In the genomic region with DNA sequence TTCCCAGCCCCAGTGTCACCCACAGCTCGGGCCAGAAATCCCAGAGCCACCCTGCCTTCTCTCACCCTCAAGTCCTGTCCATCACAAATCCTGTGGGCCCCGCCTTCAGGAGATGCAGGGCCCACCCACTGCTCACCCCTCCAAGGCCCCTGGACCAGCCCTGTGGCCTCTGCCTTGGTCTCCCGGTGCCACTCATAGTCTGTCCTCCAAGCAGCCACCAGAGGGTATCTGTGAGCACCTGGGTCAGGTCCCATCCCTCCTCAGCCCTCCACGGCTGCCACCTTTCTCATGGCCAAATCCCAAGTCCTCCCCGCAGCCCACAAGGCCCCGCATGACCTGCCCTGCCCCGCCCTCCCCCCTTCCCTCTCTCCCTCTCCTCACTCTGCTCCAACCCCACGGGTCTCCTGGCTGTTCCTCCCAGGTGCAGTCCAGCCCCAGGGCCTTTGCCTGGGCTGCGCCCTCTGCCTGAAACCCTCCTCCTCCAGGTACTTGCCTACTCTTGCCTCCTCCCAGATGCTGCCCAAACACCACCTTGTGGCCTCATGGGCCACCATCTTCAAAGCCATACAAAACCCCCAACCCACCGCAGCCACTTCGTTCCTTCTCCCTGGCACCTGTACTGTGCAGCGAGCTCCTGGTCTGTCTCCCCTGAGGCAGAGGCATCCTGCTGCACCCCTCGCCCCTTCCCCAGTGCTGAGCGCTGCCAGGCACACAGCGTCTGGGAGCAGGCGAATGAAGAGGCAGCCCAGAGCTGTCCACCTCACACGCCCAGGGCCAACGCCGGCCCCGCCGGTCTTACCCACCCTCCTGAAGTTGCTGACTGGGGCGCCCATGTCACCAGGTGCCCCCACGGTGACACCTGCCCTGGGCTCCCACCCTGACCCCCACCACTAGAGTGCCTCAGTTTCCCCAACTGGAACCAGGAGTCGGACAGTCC, we compare ENCODE assay signal across 9 cellular contexts. TPM values are rescaled to one million over a fixed set of nuclear protein-coding genes. Genes with fewer than 3 reads are reported as not detected.
DNase-seq lines count a peak whose midpoint lies in the region; ATAC-seq and TF ChIP-seq lines count a peak whose summit lies in the region.
"Had no signal": no experiment of that assay in that cellular context is flagged by ENCODE, and none has a peak within 500 bp of the region (broad histone marks: within the 10 kb centered on the region; RNA-seq: fewer than 3 reads in every experiment).

No MANE protein-coding gene starts in this region.

- no peaks in the 10 kb centered on the region for H3K4me1 Mint-ChIP-seq in endodermal cell
- no peaks in the 10 kb centered on the region for H3K4me1 Mint-ChIP-seq in osteocyte (ENCODE audit: unreplicated experiment)

- H3K27me3 Mint-ChIP-seq in endodermal cell (ENCODE audit: insufficient read depth) (no peaks in the 10 kb centered on the region), osteocyte (ENCODE audit: unreplicated experiment) (no peaks in the 10 kb centered on the region)

- H3K36me3 Mint-ChIP-seq in endodermal cell (ENCODE audit: low read depth) (peaks cover 64% of the 10 kb centered on the region), osteocyte (ENCODE audit: unreplicated experiment) (peaks cover 28% of the 10 kb centered on the region)

- H3K27ac ChIP-seq in SJCRH30 (no peak overlapping the region), endodermal cell (ENCODE audit: low read depth, low read length) (peak overlapping the region; percentile 32)

- H3K36me3 ChIP-seq in SJCRH30 (peaks cover 50% of the 10 kb centered on the region), endodermal cell (ENCODE audit: control insufficient read depth, insufficient read depth, low read length) (peaks cover 71% of the 10 kb centered on the region)

- no peaks in the 10 kb centered on the region for H3K4me1 ChIP-seq in SJCRH30
- H3K4me1 ChIP-seq in endodermal cell (ENCODE audit: control insufficient read depth, insufficient read depth, low read length): no peaks in the 10 kb centered on the region
- H3K4me1 ChIP-seq: HAP-1 had no signal

- ATAC-seq in GM21528 (IDR thresholded peaks at IDR 0.05; ENCODE audit: low FRiP score, unreplicated experiment): no peak

- TF ChIP-seq CTCF in GM12873 (IDR thresholded peaks at IDR 0.05; ENCODE audit: insufficient read depth, low read depth, low read length, missing control alignments): peak; percentile 62
- peak; percentile 72 for TF ChIP-seq CTCF in endodermal cell (conservative IDR thresholded peaks at IDR 0.05)
- peak; percentile 34 for TF ChIP-seq CTCF in osteocyte (IDR thresholded peaks at IDR 0.05)

- no peak overlapping the region for H3K9ac ChIP-seq in endodermal cell (ENCODE audit: extremely low read depth, low read length, poor library complexity, severe bottlenecking)

- in situ Hi-C loops in ACHN (cut with HindIII; ENCODE audit: low pct_ligation_motif_present, low pct_unique_long_range_greater_than_20kb, low sequenced_read_pairs): no loop called here

- no peaks in the 10 kb centered on the region for H3K9me3 ChIP-seq in SJCRH30 (replicated peaks)
- H3K9me3 ChIP-seq in endodermal cell (ENCODE audit: control insufficient read depth, low read length): no peaks in the 10 kb centered on the region
- H3K9me3 ChIP-seq: HAP-1 had no signal

- H3K27ac Mint-ChIP-seq in endodermal cell (peak overlapping the region; percentile 56), osteocyte (ENCODE audit: unreplicated experiment) (no peak overlapping the region)

- DNase-seq in ACHN: peak; percentile 25
- peak; percentile 41 for DNase-seq in SJCRH30
- peak; percentile 89 for DNase-seq in endodermal cell
- DNase-seq in osteocyte (ENCODE audit: extremely low spot score, unreplicated experiment): no peak
- DNase-seq in HCEC 1CT: no peak
- DNase-seq in occipital lobe (lab: John Stamatoyannopoulos, UW): no peak

- no peak overlapping the region for H3K4me3 Mint-ChIP-seq in endodermal cell
- no peak overlapping the region for H3K4me3 Mint-ChIP-seq in osteocyte (ENCODE audit: unreplicated experiment)

- 92 to 93% methylated on average over 9 to 24 of the region's 24 CpGs for WGBS in endodermal cell (ENCODE audit: insufficient coverage in 1 of 2, insufficient read length in 1 of 2), 2 experiments

- no peaks in the 10 kb centered on the region for H3K27me3 ChIP-seq in SJCRH30
- no peaks in the 10 kb centered on the region for H3K27me3 ChIP-seq in endodermal cell (ENCODE audit: control insufficient read depth, insufficient read depth, low read length, poor library complexity, severe bottlenecking)

- no peaks in the 10 kb centered on the region for H3K9me3 Mint-ChIP-seq in endodermal cell
- H3K9me3 Mint-ChIP-seq in osteocyte (ENCODE audit: unreplicated experiment): no peaks in the 10 kb centered on the region

- no peak overlapping the region for H3K4me3 ChIP-seq in SJCRH30
- no peak overlapping the region for H3K4me3 ChIP-seq in endodermal cell (ENCODE audit: low read length)
- H3K4me3 ChIP-seq: HAP-1 had no signal

RNA-seq across cellular contexts. Expression of a gene that starts 13.2 kb away (rescaled TPM):
- total RNA-seq in SJCRH30 (2014; rRNA removed; shearing (Covaris generic)): 95.0 and 100 TPM in 2 replicates
- total RNA-seq in endodermal cell (100 to 1,000 TPM; 171 to 195 TPM), osteocyte (203 and 206 TPM in 2 replicates), occipital lobe (39.6 TPM)
- polyA plus RNA-seq in endodermal cell (2013, experiment 1 of 2): 139 TPM
- 137 TPM for polyA plus RNA-seq in endodermal cell (2013, experiment 2 of 2)

RNA-seq across cellular contexts. Expression of a gene that starts 25.8 kb away (rescaled TPM):
- 99.8 and 103 TPM in 2 replicates for total RNA-seq in SJCRH30 (2014; rRNA removed; shearing (Covaris generic))
- 100 to 1,000 TPM; 108 TPM for total RNA-seq in endodermal cell
- 61.7 TPM for polyA plus RNA-seq in endodermal cell (2013, experiment 1 of 2)
- 63.0 TPM for polyA plus RNA-seq in endodermal cell (2013, experiment 2 of 2)
- total RNA-seq in osteocyte: 96.3 and 101 TPM in 2 replicates
- 54.7 TPM for total RNA-seq in occipital lobe

RNA-seq across cellular contexts. Expression of a gene that starts 34.0 kb away (rescaled TPM):
- total RNA-seq in SJCRH30 (2014; rRNA removed; shearing (Covaris generic)): 81.8 and 95.8 TPM in 2 replicates
- total RNA-seq in endodermal cell: 100 to 1,000 TPM; 233 to 268 TPM
- polyA plus RNA-seq in endodermal cell (2013, experiment 1 of 2): 225 TPM
- 225 TPM for polyA plus RNA-seq in endodermal cell (2013, experiment 2 of 2)
- 180 and 189 TPM in 2 replicates for total RNA-seq in osteocyte
- total RNA-seq in occipital lobe: 20.9 TPM

RNA-seq across cellular contexts. Expression of a gene that starts 50.3 kb away (rescaled TPM):
- 47.5 and 49.2 TPM in 2 replicates for total RNA-seq in SJCRH30 (2014; rRNA removed; shearing (Covaris generic))
- total RNA-seq in endodermal cell (100 to 1,000 TPM in 1 of 2 donors, 10 to 100 TPM in 1; 94.1 to 103 TPM), osteocyte (65.5 and 67.5 TPM in 2 replicates), occipital lobe (58.5 TPM)
- 50.7 TPM for polyA plus RNA-seq in endodermal cell (2013, experiment 1 of 2)
- polyA plus RNA-seq in endodermal cell (2013, experiment 2 of 2): 52.4 TPM

Comparison
In these comparisons a context has a peak if more than half of its experiments do, and no peak if none do; other contexts are left out.
1. DNase-seq: peak in ACHN (single experiment), SJCRH30 (2 of 2) and endodermal cell (single experiment); none in osteocyte (single experiment), HCEC 1CT (single experiment) and occipital lobe (single experiment).
2. Peak in every context shown above with its lines, with median percentiles within 50 percentile points of each other: CTCF ChIP-seq.